In the genomic region with DNA sequence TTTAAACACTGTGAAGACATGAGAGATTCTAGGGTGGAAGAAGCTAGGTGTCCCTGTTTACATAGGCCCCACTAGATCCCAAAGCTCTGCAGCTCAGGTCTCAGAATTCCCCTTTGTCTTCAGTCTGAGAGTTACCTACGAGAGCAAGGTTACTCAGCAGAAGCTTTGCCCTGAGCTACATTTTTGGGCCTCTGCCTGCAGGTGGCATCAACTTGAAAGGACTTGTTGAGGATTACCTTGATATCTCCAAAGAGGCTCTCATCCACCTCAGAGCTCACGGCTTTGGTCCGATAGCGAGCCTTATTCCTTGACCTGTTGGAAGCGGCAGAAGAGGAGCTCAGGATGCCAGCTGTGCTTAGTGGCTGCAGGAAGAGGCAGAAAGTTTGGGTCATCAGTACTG, we compare ENCODE assay signal across 17 cellular contexts. TPM values are rescaled to one million over a fixed set of nuclear protein-coding genes. Genes with fewer than 3 reads are reported as not detected.
DNase-seq lines count a peak whose midpoint lies in the region; ATAC-seq, FAIRE-seq and TF ChIP-seq lines count a peak whose summit lies in the region.
"Had no signal": no experiment of that assay in that cellular context is flagged by ENCODE, and none has a peak within 500 bp of the region (broad histone marks: within the 10 kb centered on the region; RNA-seq: fewer than 3 reads in every experiment).

No MANE protein-coding gene starts in this region.

- H4K20me1 ChIP-seq in OCI-LY7 (ENCODE audit: insufficient read depth, low read length), result no peaks in the 10 kb centered on the region

- POLR2A ChIA-PET in OCI-LY7 (lab: Charles Lee), result interaction anchor here (0.6 to 2.1 kb wide), 4 partner anchors 91 to 123 kb away, joined by 3 to 7 read pairs (median 4); a partner anchor contains a TSS

- H3K4me2 ChIP-seq in OCI-LY7 (ENCODE audit: low read length), result no peak overlapping the region

- TF ChIP-seq CTCF in D721Med (IDR thresholded peaks at IDR 0.05; ENCODE audit: insufficient read depth, missing control alignments) (peak; percentile 4), OCI-LY7 (conservative IDR thresholded peaks at IDR 0.05; ENCODE audit: low read length) (peak; percentile 29; the same call in 1 of the 2 replicates), epithelial cell of esophagus (IDR thresholded peaks at IDR 0.05; ENCODE audit: insufficient read depth, low read depth, low read length, missing control alignments) (peak; percentile 53)

- ATAC-seq in HG02759 (IDR thresholded peaks at IDR 0.05; ENCODE audit: unreplicated experiment) (no peak), GM18867 (IDR thresholded peaks at IDR 0.05; ENCODE audit: unreplicated experiment) (no peak)
- ATAC-seq: heart right ventricle, SK-N-SH treated with all-trans-retinoic acid at 6 μM for 48 hours had no signal

- H3K4me1 ChIP-seq in OCI-LY7 (ENCODE audit: insufficient read depth, low read length, poor library complexity, severe bottlenecking), result peaks cover 19% of the 10 kb centered on the region

- CTCF ChIA-PET in OCI-LY7 (lab: Charles Lee; ENCODE audit: unreplicated experiment), result interaction anchor here (1.3 to 4.9 kb wide), 3 partner anchors 10 to 114 kb away, joined by 3 to 30 read pairs (median 11); no protein-coding TSS in a partner anchor

- H3K9me2 ChIP-seq in OCI-LY7 (ENCODE audit: insufficient read depth, low read length), result no peaks in the 10 kb centered on the region

- peak; percentile 27 for DNase-seq in ACHN
- DNase-seq in D721Med (ENCODE audit: insufficient read length, low spot score), result no peak
- no peak for DNase-seq in OCI-LY7 (ENCODE audit: low spot score)
- peak; percentile 78 for DNase-seq in epithelial cell of esophagus (ENCODE audit: low read depth)
- DNase-seq in cerebellar cortex (ENCODE audit: low spot score), result no peak
- no peak for DNase-seq in A172 (ENCODE audit: low spot score)
- DNase-seq: activated CD4-positive, alpha-beta T cell treated with anti-CD3 and anti-CD28 coated beads for 1 hour; activated effector memory CD4-positive, alpha-beta T cell treated with Interleukin-2 at 50 U/mL for 16 hours; heart right ventricle; NCI-H510A; nucleus accumbens had no signal

- no peak for FAIRE-seq in D721Med (lab: Jason Lieb, UNC)
- FAIRE-seq: endothelial cell of umbilical vein had no signal

- no peak overlapping the region for H2AFZ ChIP-seq in OCI-LY7 (ENCODE audit: low read length)

- no peaks in the 10 kb centered on the region for H3K9me3 ChIP-seq in OCI-LY7 (ENCODE audit: low read length)
- H3K9me3 ChIP-seq: heart right ventricle, tibial nerve had no signal

- H3K36me3 ChIP-seq in OCI-LY7 (ENCODE audit: insufficient read depth, low read length), result no peaks in the 10 kb centered on the region
- H3K36me3 ChIP-seq: heart right ventricle, tibial nerve had no signal

- no peaks in the 10 kb centered on the region for H3K79me2 ChIP-seq in OCI-LY7 (ENCODE audit: insufficient read depth, low read depth, low read length)

- in situ Hi-C loops in ACHN (cut with HindIII; ENCODE audit: low pct_ligation_motif_present, low pct_unique_long_range_greater_than_20kb, low sequenced_read_pairs), result loop anchor here (25.0 kb wide), 1 partner anchor 106 kb away; a partner anchor contains a TSS

- intact Hi-C loops in OCI-LY7 (cut with micrococcal nuclease; ENCODE audit: unreplicated experiment), result no loop called here

- H3K4me3 ChIP-seq in OCI-LY7 (ENCODE audit: low read depth, low read length, poor library complexity, severe bottlenecking), result no peak overlapping the region
- H3K4me3 ChIP-seq in epithelial cell of esophagus (ENCODE audit: low read length), result no peak overlapping the region
- H3K4me3 ChIP-seq: heart right ventricle, tibial nerve had no signal

- no TSS peak for BruUV-seq in OCI-LY7 (replicated peaks; lab: Mats Ljungman, UMichigan)

- no peak overlapping the region for H3K27ac ChIP-seq in OCI-LY7 (ENCODE audit: low read depth, low read length, poor library complexity, severe bottlenecking)
- H3K27ac ChIP-seq: heart right ventricle, tibial nerve had no signal

RNA-seq across cellular contexts. Expression of a gene that starts 7.0 kb away (rescaled TPM):
- total RNA-seq in OCI-LY7 (2014; rRNA removed; shearing (Covaris generic)), result 0.57 TPM in 1 of 2 replicates, not detected in the other
- 0.63 and 0.85 TPM in 2 replicates for total RNA-seq in OCI-LY7 (2022)
- 2.4 and 3.7 TPM in 2 replicates for total RNA-seq in A172 (2014; rRNA removed; shearing (Covaris generic))

RNA-seq across cellular contexts. Expression of a gene that starts 30.5 kb away (rescaled TPM):
- not detected in 2 replicates for total RNA-seq in OCI-LY7 (2014; rRNA removed; shearing (Covaris generic))
- not detected in 2 replicates for total RNA-seq in OCI-LY7 (2022)
- total RNA-seq in A172 (2014; rRNA removed; shearing (Covaris generic)), result not detected in 2 replicates
- total RNA-seq: endothelial cell of umbilical vein, heart right ventricle, lung microvascular endothelial cell had no signal

RNA-seq across cellular contexts. Expression of a gene that starts 32.4 kb away (rescaled TPM):
- total RNA-seq in OCI-LY7 (2014; rRNA removed; shearing (Covaris generic)), result 193 and 260 TPM in 2 replicates
- 195 and 215 TPM in 2 replicates for total RNA-seq in OCI-LY7 (2022)
- 734 and 929 TPM in 2 replicates for total RNA-seq in A172 (2014; rRNA removed; shearing (Covaris generic))

RNA-seq across cellular contexts. Expression of a gene that starts 52.5 kb away (rescaled TPM):
- not detected in 2 replicates for total RNA-seq in OCI-LY7 (2014; rRNA removed; shearing (Covaris generic))
- total RNA-seq in OCI-LY7 (2022), result not detected in 2 replicates
- total RNA-seq in A172 (2014; rRNA removed; shearing (Covaris generic)), result 0.89 and 1.6 TPM in 2 replicates
- total RNA-seq: lung microvascular endothelial cell had no signal

Comparison
In these comparisons a context has a peak if more than half of its experiments do, and no peak if none do; other contexts are left out.
1. DNase-seq: peak in ACHN (single experiment) and epithelial cell of esophagus (single experiment); none in D721Med (single experiment), OCI-LY7 (single experiment), cerebellar cortex (single experiment) and A172 (single experiment).
2. Peak in every context shown above with its lines, with median percentiles within 50 percentile points of each other: CTCF ChIP-seq.